9 cellular contexts compared by ENCODE assay signal in genomic region chr15:70701891-70702568, GRCh38.
DNase-seq lines count a peak whose midpoint lies in the region; ATAC-seq, FAIRE-seq and TF ChIP-seq lines count a peak whose summit lies in the region.
"Had no signal": no experiment of that assay in that cellular context is flagged by ENCODE, and none has a peak within 500 bp of the region (broad histone marks: within the 10 kb centered on the region; RNA-seq: fewer than 3 reads in every experiment).

No MANE protein-coding gene starts in this region.

- 59 to 61% methylated on average over 9 of the region's 9 CpGs for WGBS in pancreas, 2 donors

- DNase-seq in AG08396 (ENCODE audit: low spot score) (peak; percentile 44), RWPE2 (ENCODE audit: low spot score) (no peak), fibroblast of mammary gland (ENCODE audit: low read depth) (peak; percentile 76), pancreas (no peak), COLO668 (lab: John Stamatoyannopoulos, UW; ENCODE audit: unreplicated experiment) (no peak), NCI-H146 (lab: John Stamatoyannopoulos, UW) (no peak)
- DNase-seq: COR-L47 had no signal

- TF ChIP-seq CTCF in RWPE2 (IDR thresholded peaks at IDR 0.05; ENCODE audit: poor library complexity, severe bottlenecking) = no peak
- TF ChIP-seq CTCF in fibroblast of mammary gland (conservative IDR thresholded peaks at IDR 0.05; ENCODE audit: control insufficient read depth, insufficient read depth, low read depth, low read length) = no peak
- no peak for TF ChIP-seq CTCF in pancreas (IDR thresholded peaks at IDR 0.05)

- H3K27me3 ChIP-seq in RWPE2 (ENCODE audit: insufficient read depth, poor library complexity, severe bottlenecking) = no peaks in the 10 kb centered on the region
- H3K27me3 ChIP-seq in pancreas = no peaks in the 10 kb centered on the region

- H3K4me3 ChIP-seq in RWPE2 (ENCODE audit: severe bottlenecking) (no peak overlapping the region), fibroblast of mammary gland (ENCODE audit: control insufficient read depth, low read depth, low read length) (peak overlapping the region; percentile 36), pancreas (peak overlapping the region in 1 of 4 donors; percentile 4)

- ATAC-seq in RWPE2 (ENCODE audit: low read depth) (peak; percentile 93), pancreas (peak in 3 of 4 donors; percentile 36 to 59 (median 56)), GM21367 (IDR thresholded peaks at IDR 0.05; ENCODE audit: unreplicated experiment) (no peak), GM21526 (IDR thresholded peaks at IDR 0.05; ENCODE audit: low FRiP score, unreplicated experiment) (no peak)

- H3K27ac ChIP-seq in RWPE2 (ENCODE audit: poor library complexity, severe bottlenecking) (peak overlapping the region; percentile 35), pancreas (peak overlapping the region in 2 of 4 donors; percentile 37 to 42)

- H3K36me3 ChIP-seq in RWPE2 (ENCODE audit: low read depth) (peaks cover 15% of the 10 kb centered on the region), pancreas (no peaks in the 10 kb centered on the region)

- peaks cover 61% of the 10 kb centered on the region for H3K4me1 ChIP-seq in RWPE2 (ENCODE audit: insufficient read depth, poor library complexity, severe bottlenecking)
- peaks cover 26 to 37% (median 27%) of the 10 kb centered on the region in 3 donors for H3K4me1 ChIP-seq in pancreas

- intact Hi-C loops in pancreas (cut with DNase I) = no loop called here

- H3K9me3 ChIP-seq in RWPE2 (ENCODE audit: severe bottlenecking) (no peaks in the 10 kb centered on the region), pancreas (no peaks in the 10 kb centered on the region)

- FAIRE-seq in pancreas (lab: Jason Lieb, UNC) = no peak

Comparison
In these comparisons a context has a peak if more than half of its experiments do, and no peak if none do; other contexts are left out.
1. DNase-seq: peak in AG08396 (single experiment) and fibroblast of mammary gland (single experiment); none in RWPE2 (single experiment), pancreas (0 of 6), COLO668 (single experiment) and NCI-H146 (single experiment).
2. ATAC-seq: peak in RWPE2 (single experiment) and pancreas (3 of 4); none in GM21367 (single experiment) and GM21526 (single experiment).